30 cellular contexts compared by ENCODE assay signal in genomic region chr2:27208486-27209050, GRCh38. TPM values are rescaled to one million over a fixed set of nuclear protein-coding genes. Genes with fewer than 3 reads are reported as not detected.
DNase-seq lines count a peak whose midpoint lies in the region; ATAC-seq and TF ChIP-seq lines count a peak whose summit lies in the region.
"Had no signal": no experiment of that assay in that cellular context is flagged by ENCODE, and none has a peak within 500 bp of the region (broad histone marks: within the 10 kb centered on the region; RNA-seq: fewer than 3 reads in every experiment).

No MANE protein-coding gene starts in this region.

- H3K79me1 ChIP-seq in mesendoderm (ENCODE audit: low read length) = peaks cover 13% of the 10 kb centered on the region

- no peaks in the 10 kb centered on the region for H3K27me3 Mint-ChIP-seq in activated T-cell treated with anti-CD3 and anti-CD28 coated beads, Interleukin-2, amount 50 U/mL, for 24 hours
- no peaks in the 10 kb centered on the region for H3K27me3 Mint-ChIP-seq in activated T-cell treated with anti-CD3 and anti-CD28 coated beads, Interleukin-2, amount 50 U/mL, for 72 hours (ENCODE audit: low read depth)
- H3K27me3 Mint-ChIP-seq in type B pancreatic cell = no peaks in the 10 kb centered on the region
- no peaks in the 10 kb centered on the region for H3K27me3 Mint-ChIP-seq in stimulated activated naive CD8-positive, alpha-beta T cell treated with anti-CD3 and anti-CD28 coated beads, Interleukin-15, amount 100 ng/mL, for 72 hours
- H3K27me3 Mint-ChIP-seq: activated naive CD4-positive, alpha-beta T cell treated with anti-CD3 and anti-CD28 coated beads, Interleukin-2, amount 10 ng/mL, durations not matched to agents 7 days and 5 days had no signal

- H3K4me2 ChIP-seq in PC-9 = peak overlapping the region; percentile 93; the same call in 1 of the 2 replicates
- no peak overlapping the region for H3K4me2 ChIP-seq in mesendoderm (ENCODE audit: low read length)

- no peak overlapping the region for H3K23ac ChIP-seq in mesendoderm (ENCODE audit: low read length)

- no peak for DNase-seq in activated T-cell treated with anti-CD3 and anti-CD28 coated beads, Interleukin-2, amount 50 U/mL, for 24 hours
- DNase-seq in activated T-cell treated with anti-CD3 and anti-CD28 coated beads, Interleukin-2, amount 50 U/mL, for 72 hours = no peak
- DNase-seq in PC-9 (no peak), mesendoderm (peak; percentile 55), type B pancreatic cell (ENCODE audit: extremely low spot score, unreplicated experiment) (no peak), DMS114 treated with DMSO at 0.1 percent for 48 hours (lab: John Stamatoyannopoulos, UW; ENCODE audit: unreplicated experiment) (no peak), nucleus accumbens (lab: John Stamatoyannopoulos, UW) (no peak)
- DNase-seq in stimulated activated naive CD8-positive, alpha-beta T cell treated with anti-CD3 and anti-CD28 coated beads, Interleukin-15, amount 100 ng/mL, for 72 hours = no peak
- DNase-seq: 8988T; activated CD4-positive, alpha-beta T cell treated with anti-CD3 and anti-CD28 coated beads, Interleukin-2, amount 50 U/mL, for 1 hour; activated naive CD4-positive, alpha-beta T cell treated with anti-CD3 and anti-CD28 coated beads, Interleukin-2, amount 10 ng/mL, durations not matched to agents 7 days and 5 days; activated T-cell treated with anti-CD3 and anti-CD28 coated beads, Interleukin-2, amount 50 U/mL, for 48 hours; effector CD4-positive, alpha-beta T cell; GDM1; kidney glomerular epithelial cell; lower lobe of right lung; natural killer cell; NCI-H1436 treated with DMSO at 0.1 percent for 48 hours; NCI-H510A; PC-3; Right ventricle myocardium superior; spleen; T-helper 9 cell had no signal

- H3K4me1 Mint-ChIP-seq in activated T-cell treated with anti-CD3 and anti-CD28 coated beads, Interleukin-2, amount 50 U/mL, for 24 hours (ENCODE audit: low read depth) = peaks cover 33% of the 10 kb centered on the region
- H3K4me1 Mint-ChIP-seq in activated T-cell treated with anti-CD3 and anti-CD28 coated beads, Interleukin-2, amount 50 U/mL, for 72 hours (ENCODE audit: low read depth) = peaks cover 31% of the 10 kb centered on the region
- H3K4me1 Mint-ChIP-seq in type B pancreatic cell (ENCODE audit: unreplicated experiment) = peaks cover 19% of the 10 kb centered on the region
- H3K4me1 Mint-ChIP-seq in stimulated activated naive CD8-positive, alpha-beta T cell treated with anti-CD3 and anti-CD28 coated beads, Interleukin-15, amount 100 ng/mL, for 72 hours = peaks cover 61% of the 10 kb centered on the region

- peak overlapping the region; percentile 1 for H3K9ac ChIP-seq in mesendoderm (ENCODE audit: low read length)
- H3K9ac ChIP-seq: parathyroid adenoma had no signal

- intact Hi-C loops in PC-9 (cut with micrococcal nuclease; ENCODE audit: unreplicated experiment) = no loop called here

- H3K9me3 Mint-ChIP-seq in activated T-cell treated with anti-CD3 and anti-CD28 coated beads, Interleukin-2, amount 50 U/mL, for 24 hours = no peaks in the 10 kb centered on the region
- no peaks in the 10 kb centered on the region for H3K9me3 Mint-ChIP-seq in activated T-cell treated with anti-CD3 and anti-CD28 coated beads, Interleukin-2, amount 50 U/mL, for 72 hours
- H3K9me3 Mint-ChIP-seq in type B pancreatic cell = no peaks in the 10 kb centered on the region
- H3K9me3 Mint-ChIP-seq in stimulated activated naive CD8-positive, alpha-beta T cell treated with anti-CD3 and anti-CD28 coated beads, Interleukin-15, amount 100 ng/mL, for 72 hours = no peaks in the 10 kb centered on the region
- H3K9me3 Mint-ChIP-seq: activated naive CD4-positive, alpha-beta T cell treated with anti-CD3 and anti-CD28 coated beads, Interleukin-2, amount 10 ng/mL, durations not matched to agents 7 days and 5 days; natural killer cell had no signal

- H3K4me3 ChIP-seq in PC-9 (no peak overlapping the region), mesendoderm (ENCODE audit: low read length) (no peak overlapping the region)
- H3K4me3 ChIP-seq: HAP-1, lower lobe of right lung, right atrium auricular region, spleen had no signal

- WGBS in mesendoderm (ENCODE audit: extremely low coverage, insufficient coverage, low lambda C conversion rate) = no CpG with 5 or more reads among the region's 4 CpGs

- no peak overlapping the region for H4K5ac ChIP-seq in mesendoderm (ENCODE audit: low read length)

- H3K4me3 Mint-ChIP-seq in activated T-cell treated with anti-CD3 and anti-CD28 coated beads, Interleukin-2, amount 50 U/mL, for 24 hours = no peak overlapping the region
- no peak overlapping the region for H3K4me3 Mint-ChIP-seq in activated T-cell treated with anti-CD3 and anti-CD28 coated beads, Interleukin-2, amount 50 U/mL, for 72 hours
- H3K4me3 Mint-ChIP-seq in type B pancreatic cell = peak overlapping the region; percentile 39
- no peak overlapping the region for H3K4me3 Mint-ChIP-seq in stimulated activated naive CD8-positive, alpha-beta T cell treated with anti-CD3 and anti-CD28 coated beads, Interleukin-15, amount 100 ng/mL, for 72 hours
- H3K4me3 Mint-ChIP-seq: activated naive CD4-positive, alpha-beta T cell treated with anti-CD3 and anti-CD28 coated beads, Interleukin-2, amount 10 ng/mL, durations not matched to agents 7 days and 5 days had no signal

- TF ChIP-seq CTCF in PC-9 (conservative IDR thresholded peaks at IDR 0.05) = no peak
- no peak for TF ChIP-seq CTCF in type B pancreatic cell (conservative IDR thresholded peaks at IDR 0.05)

- H2AK5ac ChIP-seq in mesendoderm (ENCODE audit: low read length) = no peak overlapping the region

- H3K36me3 Mint-ChIP-seq in activated T-cell treated with anti-CD3 and anti-CD28 coated beads, Interleukin-2, amount 50 U/mL, for 24 hours (ENCODE audit: low read depth) = peaks cover 87% of the 10 kb centered on the region
- peaks cover 9 to 16% of the 10 kb centered on the region in 2 donors for H3K36me3 Mint-ChIP-seq in activated T-cell treated with anti-CD3 and anti-CD28 coated beads, Interleukin-2, amount 50 U/mL, for 72 hours (ENCODE audit: insufficient read depth in 2 of 2)
- H3K36me3 Mint-ChIP-seq in type B pancreatic cell = peaks cover 27% of the 10 kb centered on the region

- H3K18ac ChIP-seq in mesendoderm (ENCODE audit: low read length) = no peak overlapping the region

- H3K27ac ChIP-seq in PC-9 (no peak overlapping the region), mesendoderm (ENCODE audit: low read depth, low read length) (no peak overlapping the region)
- H3K27ac ChIP-seq: epithelial cell of prostate, lower lobe of right lung, parathyroid adenoma, right atrium auricular region, spleen had no signal

- H3K27ac Mint-ChIP-seq in activated T-cell treated with anti-CD3 and anti-CD28 coated beads, Interleukin-2, amount 50 U/mL, for 24 hours = peak overlapping the region; percentile 7
- H3K27ac Mint-ChIP-seq in activated T-cell treated with anti-CD3 and anti-CD28 coated beads, Interleukin-2, amount 50 U/mL, for 72 hours = no peak overlapping the region
- no peak overlapping the region for H3K27ac Mint-ChIP-seq in type B pancreatic cell
- no peak overlapping the region for H3K27ac Mint-ChIP-seq in stimulated activated naive CD8-positive, alpha-beta T cell treated with anti-CD3 and anti-CD28 coated beads, Interleukin-15, amount 100 ng/mL, for 72 hours
- H3K27ac Mint-ChIP-seq: activated naive CD4-positive, alpha-beta T cell treated with anti-CD3 and anti-CD28 coated beads, Interleukin-2, amount 10 ng/mL, durations not matched to agents 7 days and 5 days had no signal

- no peaks in the 10 kb centered on the region for H3K9me3 ChIP-seq in PC-9 (ENCODE audit: insufficient read depth, low read depth)
- H3K9me3 ChIP-seq: HAP-1, lower lobe of right lung, right atrium auricular region, spleen had no signal

- POLR2A ChIA-PET in PC-9 (lab: Charles Lee; ENCODE audit: unreplicated experiment) = no interaction called here

- H3K27me3 ChIP-seq in PC-9 (ENCODE audit: insufficient read depth, low read depth) (no peaks in the 10 kb centered on the region), mesendoderm (ENCODE audit: insufficient read depth, low read length, poor library complexity) (no peaks in the 10 kb centered on the region)
- H3K27me3 ChIP-seq: right atrium auricular region, spleen had no signal

- H3K4ac ChIP-seq in mesendoderm (ENCODE audit: low read depth, low read length) = no peak overlapping the region

- CTCF ChIA-PET in PC-9 (lab: Charles Lee) = no interaction called here

- no peak for ATAC-seq in activated T-cell treated with anti-CD3 and anti-CD28 coated beads, Interleukin-2, amount 50 U/mL, for 72 hours (replicated peaks in 1 of 2)
- no peak for ATAC-seq in stimulated activated naive CD8-positive, alpha-beta T cell treated with anti-CD3 and anti-CD28 coated beads, Interleukin-15, amount 100 ng/mL, for 72 hours
- ATAC-seq: lower lobe of right lung, natural killer cell, PC-3 had no signal

- BruUV-seq in PC-9 (replicated peaks; lab: Mats Ljungman, UMichigan) = no TSS peak

- H2AFZ ChIP-seq in PC-9 = no peak overlapping the region
- H2AFZ ChIP-seq: parathyroid adenoma had no signal

- H3K4me1 ChIP-seq in PC-9 (replicated peaks; ENCODE audit: insufficient read depth) (peaks cover 27% of the 10 kb centered on the region), mesendoderm (ENCODE audit: control insufficient read depth, low read depth, low read length) (peaks cover 10% of the 10 kb centered on the region)

- H2BK5ac ChIP-seq in mesendoderm (ENCODE audit: low read length) = no peak overlapping the region

- H3F3A ChIP-seq in PC-9 (ENCODE audit: insufficient read depth, low read depth) = peaks cover 26% of the 10 kb centered on the region; the same call in 1 of the 2 replicates

- no peak overlapping the region for H4K8ac ChIP-seq in mesendoderm (ENCODE audit: low read depth, low read length)

- H3K79me2 ChIP-seq in PC-9 (ENCODE audit: low read depth) (peaks cover 17% of the 10 kb centered on the region), mesendoderm (ENCODE audit: control insufficient read depth, insufficient read depth, low read length) (peaks cover 10% of the 10 kb centered on the region)
- H3K79me2 ChIP-seq: parathyroid adenoma had no signal

- H3K56ac ChIP-seq in mesendoderm (ENCODE audit: low read length) = no peak overlapping the region

- no peaks in the 10 kb centered on the region for H3K9me2 ChIP-seq in PC-9 (ENCODE audit: insufficient read depth)

- H3K36me3 ChIP-seq in PC-9 (ENCODE audit: low read depth) (peaks cover 22% of the 10 kb centered on the region; the same call in 1 of the 2 replicates), mesendoderm (ENCODE audit: control insufficient read depth, insufficient read depth, low read length) (peaks cover 17% of the 10 kb centered on the region)

- H4K20me1 ChIP-seq in PC-9 (ENCODE audit: insufficient read depth) = no peaks in the 10 kb centered on the region

- H2BK120ac ChIP-seq in mesendoderm (ENCODE audit: low read depth, low read length) = no peak overlapping the region

- no peak overlapping the region for H2BK15ac ChIP-seq in mesendoderm (replicated peaks; ENCODE audit: low read depth)

RNA-seq across cellular contexts. Expression of gene ATRAID, which starts 3.3 kb away (rescaled TPM):
- total RNA-seq in activated T-cell treated with anti-CD3 and anti-CD28 coated beads, Interleukin-2, amount 50 U/mL, for 72 hours = 10 to 100 TPM; 80.5 to 87.3 TPM
- total RNA-seq in PC-9 (2021) (92.8 and 126 TPM in 2 replicates), type B pancreatic cell (ENCODE audit: low replicate concordance) (97.4 and 103 TPM in 2 replicates)
- 107 TPM for polyA plus RNA-seq in mesendoderm (2013, experiment 1 of 2)
- 101 TPM for polyA plus RNA-seq in mesendoderm (2013, experiment 2 of 2)

RNA-seq across cellular contexts. Expression of gene SLC5A6, which starts 3.5 kb away (rescaled TPM):
- total RNA-seq in activated T-cell treated with anti-CD3 and anti-CD28 coated beads, Interleukin-2, amount 50 U/mL, for 72 hours = 10 to 100 TPM; 38.8 to 39.2 TPM
- total RNA-seq in PC-9 (2021) (49.0 and 70.0 TPM in 2 replicates), type B pancreatic cell (ENCODE audit: low replicate concordance) (63.6 and 76.3 TPM in 2 replicates)
- 115 TPM for polyA plus RNA-seq in mesendoderm (2013, experiment 1 of 2)
- 113 TPM for polyA plus RNA-seq in mesendoderm (2013, experiment 2 of 2)

RNA-seq across cellular contexts. Expression of gene CAD, which starts 8.6 kb away (rescaled TPM):
- 10 to 100 TPM; 53.6 to 64.5 TPM for total RNA-seq in activated T-cell treated with anti-CD3 and anti-CD28 coated beads, Interleukin-2, amount 50 U/mL, for 72 hours
- total RNA-seq in PC-9 (2021) (41.5 and 70.8 TPM in 2 replicates), type B pancreatic cell (ENCODE audit: low replicate concordance) (51.6 and 85.1 TPM in 2 replicates)
- 29.5 TPM for polyA plus RNA-seq in mesendoderm (2013, experiment 1 of 2)
- polyA plus RNA-seq in mesendoderm (2013, experiment 2 of 2) = 31.0 TPM

RNA-seq across cellular contexts. Expression of gene SLC30A3, which starts 54.3 kb away (rescaled TPM):
- total RNA-seq in activated T-cell treated with anti-CD3 and anti-CD28 coated beads, Interleukin-2, amount 50 U/mL, for 72 hours = 1 to 10 TPM; 1.5 to 2.3 TPM
- 1.5 and 2.3 TPM in 2 replicates for total RNA-seq in PC-9 (2021)
- polyA plus RNA-seq in mesendoderm (2013, experiment 1 of 2) = 1.3 TPM
- 1.1 TPM for polyA plus RNA-seq in mesendoderm (2013, experiment 2 of 2)
- 0.19 and 0.53 TPM in 2 replicates for total RNA-seq in type B pancreatic cell (ENCODE audit: low replicate concordance)
- total RNA-seq: bronchial epithelial cell, mononuclear cell, natural killer cell, subcutaneous adipose tissue had no signal

RNA-seq across cellular contexts. Expression of gene TCF23, which starts 59.8 kb away (rescaled TPM):
- total RNA-seq in activated T-cell treated with anti-CD3 and anti-CD28 coated beads, Interleukin-2, amount 50 U/mL, for 72 hours = not detected
- not detected in 2 replicates for total RNA-seq in PC-9 (2021)
- polyA plus RNA-seq in mesendoderm (2013, experiment 1 of 2) = not detected
- polyA plus RNA-seq in mesendoderm (2013, experiment 2 of 2) = not detected
- total RNA-seq in type B pancreatic cell (ENCODE audit: low replicate concordance) = not detected in 2 replicates
- total RNA-seq: bronchial epithelial cell, mononuclear cell, natural killer cell, PC-3, right atrium auricular region, Right ventricle myocardium superior had no signal
